10 cellular contexts compared by ENCODE assay signal in genomic region chr3:57097536-57097935, GRCh38. TPM values are rescaled to one million over a fixed set of nuclear protein-coding genes. Genes with fewer than 3 reads are reported as not detected.
"Had no signal": no experiment of that assay in that cellular context is flagged by ENCODE, and none has a peak within 500 bp of the region (broad histone marks: within the 10 kb centered on the region; RNA-seq: fewer than 3 reads in every experiment).

No MANE protein-coding gene starts in this region.

- FAIRE-seq: H1, H54 had no signal

- H3K9me3 ChIP-seq: HAP-1 had no signal

- DNase-seq: GM23248, GOT3, H7, H9, HCEC 1CT, HFFc6 had no signal

- H3K9ac ChIP-seq: GM23248 had no signal

- H3K4me3 ChIP-seq: GM23248, GM23338, HAP-1 had no signal

- H3K27ac ChIP-seq: GM23248 had no signal

RNA-seq across cellular contexts. Expression of gene SPATA12, which starts 37.1 kb away (rescaled TPM):
- total RNA-seq: GM23248, HFFc6 had no signal
- polyA plus RNA-seq: GM23248 had no signal
